ENCODE assay signal across 8 cellular contexts in genomic region chr15:31365032-31365654, GRCh38. TPM values are rescaled to one million over a fixed set of nuclear protein-coding genes. Genes with fewer than 3 reads are reported as not detected.
DNase-seq lines count a peak whose midpoint lies in the region; ATAC-seq and TF ChIP-seq lines count a peak whose summit lies in the region.

No MANE protein-coding gene starts in this region.

- no peaks in the 10 kb centered on the region for H3K9me2 ChIP-seq in DOHH2 (replicated peaks; ENCODE audit: control insufficient read depth, low read length)

- H3K27ac ChIP-seq in DOHH2 (ENCODE audit: low read depth, low read length) (peak overlapping the region; percentile 99), RWPE2 (ENCODE audit: poor library complexity, severe bottlenecking) (peak overlapping the region; percentile 42), esophagus muscularis mucosa (replicated peaks in 1 of 4) (peak overlapping the region; percentile 92 to 93 (median 92)), rectal smooth muscle tissue (ENCODE audit: low read depth, low read length) (peak overlapping the region; percentile 67)

- H3K27me3 Mint-ChIP-seq in Caco-2 (ENCODE audit: insufficient read depth, unreplicated experiment) (no peaks in the 10 kb centered on the region), mesothelial cell of epicardium (ENCODE audit: low read depth) (no peaks in the 10 kb centered on the region)

- WGBS in esophagus muscularis mucosa = 76% methylated on average over 5 of the region's 10 CpGs

- H3F3A ChIP-seq in DOHH2 (ENCODE audit: control insufficient read depth, insufficient read depth) = peaks cover 34% of the 10 kb centered on the region

- POLR2A ChIA-PET in Caco-2 (lab: Charles Lee) = no interaction called here

- DNase-seq in RWPE2 (ENCODE audit: low spot score) = no peak
- no peak for DNase-seq in esophagus muscularis mucosa (ENCODE audit: extremely low spot score)
- DNase-seq in DMS 273 treated with DMSO at 0.1 percent for 48 hours (lab: John Stamatoyannopoulos, UW) = no peak
- no peak for DNase-seq in Caco-2
- no peak for DNase-seq in mesothelial cell of epicardium (ENCODE audit: low spot score in 2 of 2, unreplicated experiment in 2 of 2)
- no peak for DNase-seq in NK-92 (lab: John Stamatoyannopoulos, UW; ENCODE audit: unreplicated experiment)

- H3K36me3 ChIP-seq in DOHH2 (ENCODE audit: control insufficient read depth, low read length) (peaks cover 34% of the 10 kb centered on the region), RWPE2 (ENCODE audit: low read depth) (0 out of 2 replicates have a peak, but pooled peaks cover 5% of the 10 kb centered on the region), esophagus muscularis mucosa (no peaks in the 10 kb centered on the region), rectal smooth muscle tissue (ENCODE audit: control insufficient read depth, insufficient read depth, low read length) (no peaks in the 10 kb centered on the region), Caco-2 (ENCODE audit: control insufficient read depth, insufficient read depth, low read length) (no peaks in the 10 kb centered on the region)

- H3K4me1 Mint-ChIP-seq in Caco-2 (ENCODE audit: low read depth, unreplicated experiment) (no peaks in the 10 kb centered on the region), mesothelial cell of epicardium (peaks cover 36% of the 10 kb centered on the region)

- H3K9me3 Mint-ChIP-seq in Caco-2 (ENCODE audit: unreplicated experiment) = no peaks in the 10 kb centered on the region
- H3K9me3 Mint-ChIP-seq in mesothelial cell of epicardium = peaks cover 10% of the 10 kb centered on the region

- H3K27me3 ChIP-seq in DOHH2 (ENCODE audit: control insufficient read depth, low read length) (no peaks in the 10 kb centered on the region), RWPE2 (ENCODE audit: insufficient read depth, poor library complexity, severe bottlenecking) (no peaks in the 10 kb centered on the region), esophagus muscularis mucosa (no peaks in the 10 kb centered on the region), rectal smooth muscle tissue (ENCODE audit: control insufficient read depth, insufficient read depth, low read length) (no peaks in the 10 kb centered on the region), Caco-2 (replicated peaks; ENCODE audit: control insufficient read depth, insufficient read depth, low read length) (no peaks in the 10 kb centered on the region)

- H3K9ac ChIP-seq in rectal smooth muscle tissue (ENCODE audit: low read length) = no peak overlapping the region

- BruUV-seq in Caco-2 (replicated peaks; lab: Mats Ljungman, UMichigan) = no TSS peak

- H3K4me1 ChIP-seq in DOHH2 (ENCODE audit: control insufficient read depth, low read length) (peaks cover 95% of the 10 kb centered on the region), RWPE2 (ENCODE audit: insufficient read depth, poor library complexity, severe bottlenecking) (peaks cover 62% of the 10 kb centered on the region), esophagus muscularis mucosa (peaks cover 86 to 95% (median 94%) of the 10 kb centered on the region in 4 donors), rectal smooth muscle tissue (ENCODE audit: control insufficient read depth, insufficient read depth, low read length) (peaks cover 16% of the 10 kb centered on the region), Caco-2 (0 out of 2 replicates have a peak, but pooled peaks cover 10% of the 10 kb centered on the region)

- TF ChIP-seq EP300 in esophagus muscularis mucosa (IDR thresholded peaks at IDR 0.05) = no peak

- H3K79me2 ChIP-seq in DOHH2 (ENCODE audit: control insufficient read depth, low read length) = peaks cover 94% of the 10 kb centered on the region

- no peaks in the 10 kb centered on the region for H3K36me3 Mint-ChIP-seq in Caco-2 (ENCODE audit: insufficient read depth, unreplicated experiment)
- H3K36me3 Mint-ChIP-seq in mesothelial cell of epicardium = peaks cover 9% of the 10 kb centered on the region

- no peak overlapping the region for H3K27ac Mint-ChIP-seq in Caco-2 (ENCODE audit: unreplicated experiment)
- H3K27ac Mint-ChIP-seq in mesothelial cell of epicardium = no peak overlapping the region

- H4K20me1 ChIP-seq in DOHH2 (ENCODE audit: control insufficient read depth, insufficient read depth, low read depth, low read length) = no peaks in the 10 kb centered on the region

- H3K4me3 Mint-ChIP-seq in Caco-2 (ENCODE audit: unreplicated experiment) (no peak overlapping the region), mesothelial cell of epicardium (no peak overlapping the region)

- CTCF ChIA-PET in Caco-2 (lab: Charles Lee) = interaction anchor here (2.4 kb wide), 1 partner anchor 70 kb away, joined by 20 read pairs; no protein-coding TSS in a partner anchor

- no peak for TF ChIP-seq POLR2A in esophagus muscularis mucosa (IDR thresholded peaks at IDR 0.05; ENCODE audit: low read depth)

- intact Hi-C loops in esophagus muscularis mucosa (cut with DNase I) (loop anchor here (2.0 to 5.0 kb wide), 2 partner anchors 36 to 72 kb away; no protein-coding TSS in a partner anchor), Caco-2 (cut with micrococcal nuclease; ENCODE audit: unreplicated experiment) (no loop called here)

- H3K4me3 ChIP-seq in DOHH2 (ENCODE audit: low read length) (peak overlapping the region; percentile 75), RWPE2 (ENCODE audit: severe bottlenecking) (no peak overlapping the region), esophagus muscularis mucosa (peak overlapping the region; percentile 48 to 56 (median 53)), rectal smooth muscle tissue (ENCODE audit: low read length) (no peak overlapping the region), Caco-2 (ENCODE audit: low read depth, low read length) (no peak overlapping the region)

- H3K9me3 ChIP-seq in DOHH2 (ENCODE audit: control insufficient read depth, insufficient read depth, low read length) (no peaks in the 10 kb centered on the region), RWPE2 (ENCODE audit: severe bottlenecking) (peaks cover 5% of the 10 kb centered on the region), esophagus muscularis mucosa (no peaks in the 10 kb centered on the region), Caco-2 (no peaks in the 10 kb centered on the region)

- H3K4me2 ChIP-seq in DOHH2 (ENCODE audit: low read length) = peak overlapping the region; percentile 91

- TF ChIP-seq CTCF in DOHH2 (IDR thresholded peaks at IDR 0.05; ENCODE audit: low read depth, low read length, poor library complexity, severe bottlenecking) (no peak), RWPE2 (IDR thresholded peaks at IDR 0.05; ENCODE audit: poor library complexity, severe bottlenecking) (no peak), esophagus muscularis mucosa (IDR thresholded peaks at IDR 0.05) (no peak), Caco-2 (IDR thresholded peaks at IDR 0.05; ENCODE audit: insufficient read depth in 1 of 2, low read depth in 1 of 2, low read length in 1 of 2, severe bottlenecking in 1 of 2, unreplicated experiment in 1 of 2) (no peak), mesothelial cell of epicardium (IDR thresholded peaks at IDR 0.05; ENCODE audit: unreplicated experiment) (no peak)

- no peak; the same call in 2 of the 3 replicates for ATAC-seq in RWPE2 (ENCODE audit: low read depth)

RNA-seq across cellular contexts. Expression of gene KLF13, which starts 38.5 kb away (rescaled TPM):
- total RNA-seq in esophagus muscularis mucosa (100 to 1,000 TPM in 1 of 4 donors, 10 to 100 TPM in 3; 57.3 to 109 (median 74.2) TPM), Caco-2 (2022) (16.6 and 18.8 TPM in 2 replicates), mesothelial cell of epicardium (26.9 to 29.5 TPM (median 28.1 TPM) in 3 replicates)

Comparison
In these comparisons a context has a peak if more than half of its experiments do, and no peak if none do; other contexts are left out.
1. H3K27ac ChIP-seq: peak in every context shown above with its lines; median percentile 99 in DOHH2; 92 in esophagus muscularis mucosa; 67 in rectal smooth muscle tissue; 42 in RWPE2.
2. H3K4me3 ChIP-seq: peak in DOHH2 (single experiment) and esophagus muscularis mucosa (4 of 4); none in RWPE2 (single experiment), rectal smooth muscle tissue (single experiment) and Caco-2 (single experiment).